Comparison of ENCODE assay signal across 1 cellular context in genomic region chr1:89472253-89472652, GRCh38.
A peak's percentile ranks its signal among the peaks of the same experiment; 100 is the strongest.
TF ChIP-seq lines count a peak whose summit lies in the region.

No MANE protein-coding gene starts in this region.

TF ChIP-seq in HepG2, 621 proteins besides CTCF, POLR2A, EP300 and RAD21 (continued from another document):
- TF ChIP-seq ATF7 (IDR thresholded peaks at IDR 0.05) (peak; percentile 70), ATF7 (CRISPR knock-in tag; IDR thresholded peaks at IDR 0.05) (no peak), SOX6 (IDR thresholded peaks at IDR 0.05) (no peak), SOX6 (CRISPR knock-in tag; IDR thresholded peaks at IDR 0.05) (no peak)
